In genomic region chr2:55311444-55311870, GRCh38 we compare ENCODE assay signal across 8 cellular contexts. TPM values are rescaled to one million over a fixed set of nuclear protein-coding genes. Genes with fewer than 3 reads are reported as not detected.
DNase-seq lines count a peak whose midpoint lies in the region; ATAC-seq and TF ChIP-seq lines count a peak whose summit lies in the region.

No MANE protein-coding gene starts in this region.

- H3K36me3 Mint-ChIP-seq in memory B cell = peaks cover 10% of the 10 kb centered on the region

- H3K4me3 Mint-ChIP-seq in memory B cell = no peak overlapping the region

- no peak overlapping the region for H3K4me2 ChIP-seq in SK-N-SH

- H3K9me2 ChIP-seq in SK-N-SH = no peaks in the 10 kb centered on the region

- peaks cover 6% of the 10 kb centered on the region for H3F3A ChIP-seq in SK-N-SH (replicated peaks; ENCODE audit: insufficient read depth)

- no peaks in the 10 kb centered on the region for H3K4me1 Mint-ChIP-seq in memory B cell

- POLR2A ChIA-PET in SK-N-SH (lab: Yijun Ruan, JAX) = no interaction called here

- H3K9me3 ChIP-seq in SK-N-SH = no peaks in the 10 kb centered on the region
- no peaks in the 10 kb centered on the region for H3K9me3 ChIP-seq in tibial artery

- DNase-seq in AG20443 (ENCODE audit: low spot score) (peak; percentile 64), SK-N-SH (no peak), memory B cell (ENCODE audit: low spot score in 2 of 2) (no peak), tibial artery (no peak), 8988T (no peak), lower leg skin (ENCODE audit: low spot score in 2 of 2) (no peak)

- H3K9ac ChIP-seq in SK-N-SH = no peak overlapping the region

- no peaks in the 10 kb centered on the region for H3K79me2 ChIP-seq in SK-N-SH (ENCODE audit: insufficient read depth)

- H3K36me3 ChIP-seq in SK-N-SH (replicated peaks in 1 of 2; ENCODE audit: control insufficient read depth in 1 of 2, insufficient read depth in 2 of 2, low read length in 1 of 2) (peaks cover 39 to 41% of the 10 kb centered on the region in 2 experiments), tibial artery (peaks cover 31 to 65% (median 40%) of the 10 kb centered on the region in 3 donors)

- H3K4me1 ChIP-seq in SK-N-SH (ENCODE audit: control insufficient read depth in 1 of 2, insufficient read depth in 2 of 2, low read depth in 1 of 2, low read length in 1 of 2) (peaks cover 0 to 15% of the 10 kb centered on the region in 2 experiments; a peak in 3 of 4 replicates), tibial artery (no peaks in the 10 kb centered on the region)

- ATAC-seq in GM18873 (IDR thresholded peaks at IDR 0.05; ENCODE audit: low FRiP score, unreplicated experiment) (peak; percentile 93), HG03045 (IDR thresholded peaks at IDR 0.05; ENCODE audit: unreplicated experiment) (peak; percentile 89), memory B cell (ENCODE audit: low read depth) (peak; percentile 35)

- no peak overlapping the region for H3K27ac Mint-ChIP-seq in memory B cell

- intact Hi-C loops in tibial artery (cut with DNase I; ENCODE audit: low total_unique reads) (no loop called here), lower leg skin (cut with DNase I; ENCODE audit: low total_unique reads) (no loop called here)

- TF ChIP-seq POLR2A in lower leg skin (IDR thresholded peaks at IDR 0.05) = no peak

- TF ChIP-seq RAD21 in SK-N-SH (IDR thresholded peaks at IDR 0.05; ENCODE audit: low read length) = no peak

- no peak overlapping the region for H2AFZ ChIP-seq in SK-N-SH (ENCODE audit: low read depth)

- H3K9me3 Mint-ChIP-seq in memory B cell = no peaks in the 10 kb centered on the region

- H3K27ac ChIP-seq in SK-N-SH (ENCODE audit: low read depth in 2 of 2, low read length in 1 of 2) = no peak overlapping the region
- H3K27ac ChIP-seq in tibial artery = no peak overlapping the region

- no peaks in the 10 kb centered on the region for H4K20me1 ChIP-seq in SK-N-SH (ENCODE audit: insufficient read depth)

- 67% methylated on average over 1 of the region's 1 CpG for WGBS in SK-N-SH (ENCODE audit: low lambda C conversion rate)
- WGBS in lower leg skin, 2 donors = 82 to 84% methylated on average over 1 of the region's 1 CpG

- CTCF ChIA-PET in SK-N-SH (lab: Yijun Ruan, JAX) = no interaction called here

- no peak for TF ChIP-seq EP300 in SK-N-SH (IDR thresholded peaks at IDR 0.05; ENCODE audit: borderline replicate concordance in 1 of 2, low read depth in 1 of 2, low read length in 1 of 2)

- peak; percentile 44; the same call in 1 of the 2 replicates for TF ChIP-seq CTCF in SK-N-SH (IDR thresholded peaks at IDR 0.05)
- TF ChIP-seq CTCF in tibial artery (IDR thresholded peaks at IDR 0.05) = peak in 1 of 2 experiments; percentile 19
- TF ChIP-seq CTCF in lower leg skin (IDR thresholded peaks at IDR 0.05) = no peak

- no peak overlapping the region for H3K4me3 ChIP-seq in SK-N-SH (ENCODE audit: low read depth in 2 of 2, low read length in 1 of 2)
- H3K4me3 ChIP-seq in tibial artery = no peak overlapping the region
- no peak overlapping the region for H3K4me3 ChIP-seq in lower leg skin (ENCODE audit: low read depth, poor library complexity, severe bottlenecking)

- H3K27me3 ChIP-seq in SK-N-SH (ENCODE audit: insufficient read depth) = no peaks in the 10 kb centered on the region
- no peaks in the 10 kb centered on the region for H3K27me3 ChIP-seq in tibial artery

- no peaks in the 10 kb centered on the region for H3K27me3 Mint-ChIP-seq in memory B cell

TF ChIP-seq in SK-N-SH, 30 proteins besides CTCF, POLR2A, EP300 and RAD21:
- TF ChIP-seq, protein P1, sequence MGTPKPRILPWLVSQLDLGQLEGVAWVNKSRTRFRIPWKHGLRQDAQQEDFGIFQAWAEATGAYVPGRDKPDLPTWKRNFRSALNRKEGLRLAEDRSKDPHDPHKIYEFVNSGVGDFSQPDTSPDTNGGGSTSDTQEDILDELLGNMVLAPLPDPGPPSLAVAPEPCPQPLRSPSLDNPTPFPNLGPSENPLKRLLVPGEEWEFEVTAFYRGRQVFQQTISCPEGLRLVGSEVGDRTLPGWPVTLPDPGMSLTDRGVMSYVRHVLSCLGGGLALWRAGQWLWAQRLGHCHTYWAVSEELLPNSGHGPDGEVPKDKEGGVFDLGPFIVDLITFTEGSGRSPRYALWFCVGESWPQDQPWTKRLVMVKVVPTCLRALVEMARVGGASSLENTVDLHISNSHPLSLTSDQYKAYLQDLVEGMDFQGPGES (IDR thresholded peaks at IDR 0.05; ENCODE audit: low read depth, low read length) = no peak
- TF ChIP-seq TCF12 (IDR thresholded peaks at IDR 0.05) = peak; percentile 39; the same call in 1 of the 2 replicates
- TF ChIP-seq, protein P2, sequence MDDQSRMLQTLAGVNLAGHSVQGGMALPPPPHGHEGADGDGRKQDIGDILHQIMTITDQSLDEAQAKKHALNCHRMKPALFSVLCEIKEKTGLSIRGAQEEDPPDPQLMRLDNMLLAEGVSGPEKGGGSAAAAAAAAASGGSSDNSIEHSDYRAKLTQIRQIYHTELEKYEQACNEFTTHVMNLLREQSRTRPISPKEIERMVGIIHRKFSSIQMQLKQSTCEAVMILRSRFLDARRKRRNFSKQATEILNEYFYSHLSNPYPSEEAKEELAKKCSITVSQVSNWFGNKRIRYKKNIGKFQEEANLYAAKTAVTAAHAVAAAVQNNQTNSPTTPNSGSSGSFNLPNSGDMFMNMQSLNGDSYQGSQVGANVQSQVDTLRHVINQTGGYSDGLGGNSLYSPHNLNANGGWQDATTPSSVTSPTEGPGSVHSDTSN (IDR thresholded peaks at IDR 0.05) = peak; percentile 16; the same call in 1 of the 2 replicates

RNA-seq across cellular contexts. Expression of gene MTIF2, which starts 42.4 kb away (rescaled TPM):
- 12.9 and 14.1 TPM in 2 replicates for polyA plus RNA-seq in SK-N-SH (2012; rRNA removed)
- 13.3 and 18.4 TPM in 2 replicates for polyA plus RNA-seq in SK-N-SH (2012; cell fraction: cytosol; rRNA removed)
- 15.5 and 24.3 TPM in 2 replicates for polyA plus RNA-seq in SK-N-SH (2012; cell fraction: nucleus; rRNA removed)
- total RNA-seq in lower leg skin = 10 to 100 TPM; 13.0 to 22.1 (median 16.3) TPM

Comparison
In these comparisons a context has a peak if more than half of its experiments do, and no peak if none do; other contexts are left out.
1. ATAC-seq: peak in every context shown above with its lines; median percentile 93 in GM18873; 89 in HG03045; 35 in memory B cell.